ENCODE assay signal across 24 cellular contexts in genomic region chr9:8686502-8686901, GRCh38.
DNase-seq lines count a peak whose midpoint lies in the region; ATAC-seq and TF ChIP-seq lines count a peak whose summit lies in the region.
"Had no signal": no experiment of that assay in that cellular context is flagged by ENCODE, and none has a peak within 500 bp of the region (broad histone marks: within the 10 kb centered on the region; RNA-seq: fewer than 3 reads in every experiment).

No MANE protein-coding gene starts in this region.

- no peak overlapping the region for H3K27ac ChIP-seq in right atrium auricular region
- H3K27ac ChIP-seq in thoracic aorta = peak overlapping the region; percentile 35 to 52
- H3K27ac ChIP-seq: GM23248, Peyer's patch had no signal

- H3K27me3 ChIP-seq in right atrium auricular region (no peaks in the 10 kb centered on the region), thoracic aorta (replicated peaks; ENCODE audit: insufficient read depth) (no peaks in the 10 kb centered on the region)
- H3K27me3 ChIP-seq: Peyer's patch had no signal

- H3K4me1 ChIP-seq in right atrium auricular region (no peaks in the 10 kb centered on the region), thoracic aorta (ENCODE audit: control insufficient read depth in 1 of 2, low read depth in 2 of 2) (peaks cover 8 to 21% of the 10 kb centered on the region in 2 donors)
- H3K4me1 ChIP-seq: Peyer's patch had no signal

- no peak overlapping the region for H3K4me3 ChIP-seq in right atrium auricular region
- no peak overlapping the region for H3K4me3 ChIP-seq in fibroblast of mammary gland (ENCODE audit: control insufficient read depth, low read depth, low read length)
- H3K4me3 ChIP-seq in thoracic aorta = peak overlapping the region; percentile 20
- H3K4me3 ChIP-seq: GM23248, K562, Peyer's patch had no signal

- peak; percentile 49 for ATAC-seq in Right ventricle myocardium inferior
- peak; percentile 56 for ATAC-seq in left ventricle myocardium superior
- ATAC-seq in thoracic aorta (ENCODE audit: insufficient number of reproducible peaks, low FRiP score, low read depth) = peak; percentile 86
- ATAC-seq: K562 had no signal

- H3K9me3 ChIP-seq in right atrium auricular region (no peaks in the 10 kb centered on the region), thoracic aorta (no peaks in the 10 kb centered on the region)
- H3K9me3 ChIP-seq: Peyer's patch had no signal

- TF ChIP-seq CTCF in right atrium auricular region (IDR thresholded peaks at IDR 0.05) = no peak
- no peak for TF ChIP-seq CTCF in fibroblast of mammary gland (conservative IDR thresholded peaks at IDR 0.05; ENCODE audit: control insufficient read depth, insufficient read depth, low read depth, low read length)
- TF ChIP-seq CTCF in thoracic aorta (IDR thresholded peaks at IDR 0.05) = no peak

- in situ Hi-C loops in G401 (cut with HindIII; ENCODE audit: low sequenced_read_pairs) = no loop called here

- no peaks in the 10 kb centered on the region for H3K36me3 ChIP-seq in right atrium auricular region
- H3K36me3 ChIP-seq in thoracic aorta = no peaks in the 10 kb centered on the region
- H3K36me3 ChIP-seq: Peyer's patch had no signal

- no peak for DNase-seq in Right ventricle myocardium inferior (ENCODE audit: missing footprints)
- no peak for DNase-seq in right atrium auricular region (ENCODE audit: low spot score)
- DNase-seq in fibroblast of mammary gland (ENCODE audit: low read depth) = peak; percentile 35
- no peak for DNase-seq in left ventricle myocardium superior
- no peak for DNase-seq in thoracic aorta (ENCODE audit: low spot score)
- no peak for DNase-seq in NCI-H774 (lab: John Stamatoyannopoulos, UW)
- DNase-seq in NCI-H1930 (lab: John Stamatoyannopoulos, UW) = no peak
- no peak for DNase-seq in G401 (ENCODE audit: low spot score)
- DNase-seq: AML-193; C1 segment of cervical spinal cord; Calu3; CD8-positive, alpha-beta memory T cell; DMS153; GM23248; H9; HFFc6; MM.1S; NCI-H1105 treated with DMSO at 0.1 percent for 48 hours; NCI-H1694; NCI-H2081 treated with DMSO at 0.1 percent for 48 hours; NCI-H2171 treated with DMSO at 0.1 percent for 48 hours; NCI-H524 treated with DMSO at 0.1 percent for 48 hours; Peyer's patch had no signal

- intact Hi-C loops in Right ventricle myocardium inferior (cut with DNase I) (no loop called here), left ventricle myocardium superior (cut with micrococcal nuclease) (no loop called here)

Comparison
In these comparisons a context has a peak if more than half of its experiments do, and no peak if none do; other contexts are left out.
1. H3K27ac ChIP-seq: peak in thoracic aorta (2 of 2); none in right atrium auricular region (0 of 2).
2. Peak in every context shown above with its lines, with median percentiles within 50 percentile points of each other: ATAC-seq.